ENCODE assay signal across 9 cellular contexts in genomic region chr7:150357771-150358427, GRCh38. TPM values are rescaled to one million over a fixed set of nuclear protein-coding genes. Genes with fewer than 3 reads are reported as not detected.
DNase-seq lines count a peak whose midpoint lies in the region; ATAC-seq and TF ChIP-seq lines count a peak whose summit lies in the region.
"Had no signal": no experiment of that assay in that cellular context is flagged by ENCODE, and none has a peak within 500 bp of the region (broad histone marks: within the 10 kb centered on the region; RNA-seq: fewer than 3 reads in every experiment).

No MANE protein-coding gene starts in this region.

- H3K27ac Mint-ChIP-seq in T-helper 1 cell treated with Interleukin-12 subunit alpha and Interleukin-12 subunit beta and Interleukin-4 antibody, amounts not matched to agents 30 μg/mL and 1 μg/mL, for 36 hours, result peak overlapping the region; percentile 86
- peak overlapping the region; percentile 73 for H3K27ac Mint-ChIP-seq in WTC11

- H3K27me3 Mint-ChIP-seq in T-helper 1 cell treated with Interleukin-12 subunit alpha and Interleukin-12 subunit beta and Interleukin-4 antibody, amounts not matched to agents 30 μg/mL and 1 μg/mL, for 36 hours (ENCODE audit: low read depth), result peaks cover 3% of the 10 kb centered on the region
- no peaks in the 10 kb centered on the region; the same call in 1 of the 2 replicates for H3K27me3 Mint-ChIP-seq in WTC11 (ENCODE audit: low read depth)

- CTCF ChIA-PET in WTC11 (lab: Charles Lee), result interaction anchor here (0.6 to 1.0 kb wide), 4 partner anchors 12 to 38 kb away, joined by 4 read pairs; no protein-coding TSS in a partner anchor

- intact Hi-C loops in sciatic nerve (cut with DNase I), result no loop called here

- no peaks in the 10 kb centered on the region for H3K9me3 Mint-ChIP-seq in T-helper 1 cell treated with Interleukin-12 subunit alpha and Interleukin-12 subunit beta and Interleukin-4 antibody, amounts not matched to agents 30 μg/mL and 1 μg/mL, for 36 hours
- H3K9me3 Mint-ChIP-seq in WTC11, result no peaks in the 10 kb centered on the region; the same call in 1 of the 2 replicates

- peaks cover 31% of the 10 kb centered on the region for H3K4me1 Mint-ChIP-seq in T-helper 1 cell treated with Interleukin-12 subunit alpha and Interleukin-12 subunit beta and Interleukin-4 antibody, amounts not matched to agents 30 μg/mL and 1 μg/mL, for 36 hours (ENCODE audit: low read depth)
- peaks cover 34% of the 10 kb centered on the region for H3K4me1 Mint-ChIP-seq in WTC11

- TF ChIP-seq CTCF in WTC11 (IDR thresholded peaks at IDR 0.05), result no peak

- POLR2A ChIA-PET in WTC11 (lab: Charles Lee), result interaction anchor here (0.7 kb wide), 1 partner anchor 50 kb away, joined by 5 read pairs; no protein-coding TSS in a partner anchor

- no peaks in the 10 kb centered on the region for H3K36me3 Mint-ChIP-seq in T-helper 1 cell treated with Interleukin-12 subunit alpha and Interleukin-12 subunit beta and Interleukin-4 antibody, amounts not matched to agents 30 μg/mL and 1 μg/mL, for 36 hours (ENCODE audit: low read depth)
- no peaks in the 10 kb centered on the region for H3K36me3 Mint-ChIP-seq in WTC11

- no peak for DNase-seq in T-helper 1 cell
- DNase-seq in WTC11 (ENCODE audit: low spot score), result no peak
- peak; percentile 17 for DNase-seq in sciatic nerve (ENCODE audit: low spot score)
- no peak for DNase-seq in NCI-H226
- no peak for DNase-seq in NCI-H1436 (lab: John Stamatoyannopoulos, UW)
- DNase-seq in islet precursor cell, result no peak

- peak; percentile 16 for ATAC-seq in HG03064 (IDR thresholded peaks at IDR 0.05; ENCODE audit: low read depth, unreplicated experiment)
- ATAC-seq in WTC11, result peak; percentile 75
- no peak for ATAC-seq in sciatic nerve

- H3K4me3 Mint-ChIP-seq in T-helper 1 cell treated with Interleukin-12 subunit alpha and Interleukin-12 subunit beta and Interleukin-4 antibody, amounts not matched to agents 30 μg/mL and 1 μg/mL, for 36 hours, result no peak overlapping the region
- no peak overlapping the region for H3K4me3 Mint-ChIP-seq in WTC11

TF ChIP-seq in WTC11, 78 proteins besides CTCF, POLR2A, EP300 and RAD21:
- TF ChIP-seq ZNF512 (CRISPR knock-in tag; IDR thresholded peaks at IDR 0.05; ENCODE audit: borderline replicate concordance) (no peak), ZNF396 (CRISPR knock-in tag; IDR thresholded peaks at IDR 0.05; ENCODE audit: borderline replicate concordance) (no peak), E2F4 (CRISPR knock-in tag; IDR thresholded peaks at IDR 0.05; ENCODE audit: borderline replicate concordance, low read depth) (no peak), IRF1 (CRISPR knock-in tag; IDR thresholded peaks at IDR 0.05) (no peak), ZNF671 (CRISPR knock-in tag; IDR thresholded peaks at IDR 0.05) (no peak), USF2 (CRISPR knock-in tag; IDR thresholded peaks at IDR 0.05) (no peak)

RNA-seq across cellular contexts. Expression of gene REPIN1, which starts 10.7 kb away (rescaled TPM):
- total RNA-seq in WTC11 (2021) (105 to 130 TPM (median 112 TPM) in 3 replicates), sciatic nerve (54.0 TPM)

RNA-seq across cellular contexts. Expression of gene RARRES2, which starts 16.5 kb away (rescaled TPM):
- total RNA-seq in WTC11 (2021), result 193 to 230 TPM (median 197 TPM) in 3 replicates
- 261 TPM for total RNA-seq in sciatic nerve
- total RNA-seq: T-helper 2 cell treated with Interferon-gamma antibody and Interleukin-4, amounts not matched to agents 100 ng/mL and 5 ng/mL, for 36 hours had no signal

RNA-seq across cellular contexts. Expression of gene ZNF775, which starts 21.2 kb away (rescaled TPM):
- total RNA-seq in WTC11 (2021) (24.1 to 26.6 TPM (median 25.4 TPM) in 3 replicates), sciatic nerve (11.1 TPM)

RNA-seq across cellular contexts. Expression of gene ACTR3C, which starts 34.6 kb away (rescaled TPM):
- 0.96 to 1.5 TPM (median 1.4 TPM) in 3 replicates for total RNA-seq in WTC11 (2021)
- 3.3 TPM for total RNA-seq in sciatic nerve

RNA-seq across cellular contexts. Expression of gene LRRC61, which starts 34.7 kb away (rescaled TPM):
- total RNA-seq in WTC11 (2021) (27.7 to 33.3 TPM (median 32.7 TPM) in 3 replicates), sciatic nerve (5.8 TPM)
